9 cellular contexts compared by ENCODE assay signal in genomic region chr17:50184611-50185398, GRCh38. TPM values are rescaled to one million over a fixed set of nuclear protein-coding genes. Genes with fewer than 3 reads are reported as not detected.
A peak's percentile ranks its signal among the peaks of the same experiment; 100 is the strongest.
DNase-seq lines count a peak whose midpoint lies in the region; ATAC-seq, FAIRE-seq and TF ChIP-seq lines count a peak whose summit lies in the region.
"Had no signal": no experiment of that assay in that cellular context is flagged by ENCODE, and none has a peak within 500 bp of the region (broad histone marks: within the 10 kb centered on the region; RNA-seq: fewer than 3 reads in every experiment).

No MANE protein-coding gene starts in this region.

- H2AFZ ChIP-seq in GM12878 (ENCODE audit: control insufficient read depth, low read depth, low read length): no peak overlapping the region

- POLR2A ChIA-PET in GM12878 (lab: Charles Lee): interaction anchor here (0.6 to 0.7 kb wide), 2 partner anchors 19 to 21 kb away, joined by 4 to 5 read pairs; partner anchors contain the start of gene SGCA

- H3K9ac ChIP-seq in GM12878 (ENCODE audit: control insufficient read depth, insufficient read depth, low read length): no peak overlapping the region
- no peak overlapping the region for H3K9ac ChIP-seq in colonic mucosa (ENCODE audit: low read depth in 2 of 2, low read length in 2 of 2)

- H3K4me2 ChIP-seq in GM12878 (ENCODE audit: control insufficient read depth, insufficient read depth): peak overlapping the region; percentile 41; the same call in 1 of the 2 replicates

- TF ChIP-seq RAD21 in GM12878 (IDR thresholded peaks at IDR 0.05; ENCODE audit: insufficient read depth, low read depth, low read length): no peak

- DNase-seq in HL-60 (ENCODE audit: low read depth in 1 of 2, low spot score in 1 of 2) (peak; percentile 63 to 91), GM12878 (ENCODE audit: low read depth, low spot score) (no peak), lower leg skin (ENCODE audit: low spot score in 2 of 2) (peak; percentile 90 to 96), transverse colon (peak; percentile 36), colonic mucosa (no peak), NCI-H2196 (lab: John Stamatoyannopoulos, UW; ENCODE audit: unreplicated experiment) (no peak), SJCRH30 (no peak)
- DNase-seq: naive thymus-derived CD8-positive, alpha-beta T cell had no signal

- no peak for FAIRE-seq in GM12878 (lab: Jason Lieb, UNC)

- H3K27me3 ChIP-seq in HL-60 (ENCODE audit: insufficient read depth, poor library complexity, severe bottlenecking) (no peaks in the 10 kb centered on the region), GM12878 (replicated peaks in 1 of 2; ENCODE audit: control insufficient read depth in 2 of 2, insufficient read depth in 2 of 2, low read length in 1 of 2) (no peaks in the 10 kb centered on the region), transverse colon (no peaks in the 10 kb centered on the region), colonic mucosa (no peaks in the 10 kb centered on the region), SJCRH30 (no peaks in the 10 kb centered on the region)

- TF ChIP-seq EP300 in GM12878 (IDR thresholded peaks at IDR 0.05; ENCODE audit: borderline replicate concordance in 1 of 2, control insufficient read depth in 1 of 2, low read depth in 2 of 2, low read length in 2 of 2) (no peak), transverse colon (IDR thresholded peaks at IDR 0.05; ENCODE audit: low read depth) (no peak)

- no peaks in the 10 kb centered on the region for H4K20me1 ChIP-seq in GM12878 (ENCODE audit: control insufficient read depth, insufficient read depth)

- intact Hi-C loops in GM12878 (cut with micrococcal nuclease; ENCODE audit: unreplicated experiment): no loop called here
- intact Hi-C loops in lower leg skin (cut with DNase I; ENCODE audit: low total_unique reads): no loop called here
- intact Hi-C loops in transverse colon (cut with DNase I; ENCODE audit: low total_unique reads): no loop called here
- intact Hi-C loops in colonic mucosa (cut with DNase I): no loop called here

- no peak for TF ChIP-seq POLR2A in GM12878 (IDR thresholded peaks at IDR 0.05; ENCODE audit: low read depth, low read length)
- TF ChIP-seq POLR2A in lower leg skin (IDR thresholded peaks at IDR 0.05): no peak
- TF ChIP-seq POLR2A in transverse colon (IDR thresholded peaks at IDR 0.05): no peak

- H3K27ac ChIP-seq in HL-60 (replicated peaks) (peak overlapping the region; percentile 94), GM12878 (ENCODE audit: control insufficient read depth, insufficient read depth) (no peak overlapping the region), transverse colon (peak overlapping the region; percentile 55 to 83 (median 66)), colonic mucosa (no peak overlapping the region), SJCRH30 (no peak overlapping the region)
- H3K27ac ChIP-seq: SK-N-MC had no signal

- H3K79me2 ChIP-seq in GM12878 (ENCODE audit: control insufficient read depth, insufficient read depth, low read length): no peaks in the 10 kb centered on the region

- ATAC-seq in GM12878: peak; percentile 36

- H3K9me3 ChIP-seq in GM12878 (replicated peaks; ENCODE audit: control insufficient read depth, insufficient read depth, low read length) (no peaks in the 10 kb centered on the region), transverse colon (no peaks in the 10 kb centered on the region), colonic mucosa (no peaks in the 10 kb centered on the region), SJCRH30 (replicated peaks) (no peaks in the 10 kb centered on the region)

- H3K4me1 ChIP-seq in GM12878 (ENCODE audit: control insufficient read depth, insufficient read depth, low read length) (peaks cover 23% of the 10 kb centered on the region), transverse colon (peaks cover 0 to 20% (median 6%) of the 10 kb centered on the region in 4 donors), colonic mucosa (no peaks in the 10 kb centered on the region), SJCRH30 (peaks cover 14% of the 10 kb centered on the region)

- 59% methylated on average over 15 of the region's 19 CpGs for WGBS in GM12878 (ENCODE audit: insufficient coverage, insufficient replicate concordance, low lambda C conversion rate, missing lambda C conversion rate)
- 27 to 34% methylated on average over 19 of the region's 19 CpGs for WGBS in lower leg skin, 2 donors
- 66 to 74% methylated on average over 5 to 18 of the region's 19 CpGs for WGBS in transverse colon (ENCODE audit: low coverage in 1 of 2), 2 donors

- RAD21 ChIA-PET in GM12878 (lab: Charles Lee; ENCODE audit: unreplicated experiment): interaction anchor here (2.2 kb wide), 1 partner anchor 15 kb away, joined by 7 read pairs; no protein-coding TSS in a partner anchor

- BruUV-seq in GM12878 (replicated peaks; lab: Mats Ljungman, UMichigan): no TSS peak

- H3K36me3 ChIP-seq in GM12878 (ENCODE audit: control insufficient read depth in 2 of 2, insufficient read depth in 2 of 2, low read length in 1 of 2): peaks cover 0 to 6% of the 10 kb centered on the region in 2 experiments; a peak in 2 of 4 replicates
- H3K36me3 ChIP-seq in transverse colon: peaks cover 0 to 2% (median 0%) of the 10 kb centered on the region in 4 donors
- H3K36me3 ChIP-seq in colonic mucosa: no peaks in the 10 kb centered on the region
- H3K36me3 ChIP-seq in SJCRH30: no peaks in the 10 kb centered on the region

- CTCF ChIA-PET in GM12878 (lab: Yijun Ruan, JAX): interaction anchor here (0.6 to 3.5 kb wide), 3 partner anchors 15 to 105 kb away, joined by 3 to 26 read pairs (median 4); no protein-coding TSS in a partner anchor

- H3K4me3 ChIP-seq in HL-60 (replicated peaks; ENCODE audit: insufficient read depth, low read length) (no peak overlapping the region), GM12878 (no peak overlapping the region), lower leg skin (ENCODE audit: low read depth, poor library complexity, severe bottlenecking) (no peak overlapping the region), transverse colon (no peak overlapping the region), colonic mucosa (no peak overlapping the region), SJCRH30 (no peak overlapping the region)
- H3K4me3 ChIP-seq: SK-N-MC had no signal

- SMC1A ChIA-PET in GM12878 (lab: Charles Lee; ENCODE audit: uncharacterized antibody, unreplicated experiment): no interaction called here

- no peak for TF ChIP-seq CTCF in HL-60 (IDR thresholded peaks at IDR 0.05; ENCODE audit: insufficient read depth, low read length)
- no peak for TF ChIP-seq CTCF in GM12878 (IDR thresholded peaks at IDR 0.05 in 2 of 3, conservative IDR thresholded peaks at IDR 0.05 in 1 of 3; ENCODE audit: control insufficient read depth in 2 of 3, extremely low read depth in 1 of 3, insufficient read depth in 1 of 3, low read depth in 3 of 3, low read length in 3 of 3)
- no peak for TF ChIP-seq CTCF in lower leg skin (IDR thresholded peaks at IDR 0.05)
- TF ChIP-seq CTCF in transverse colon (IDR thresholded peaks at IDR 0.05): no peak
- no peak for TF ChIP-seq CTCF in colonic mucosa (IDR thresholded peaks at IDR 0.05)

- in situ Hi-C loops in GM12878 (cut with MboI): no loop called here
- in situ Hi-C loops in transverse colon (cut with MboI; ENCODE audit: low pct_ligation_motif_present in 1 of 4, low pct_unique_long_range_greater_than_20kb in 1 of 4, low sequenced_read_pairs in 3 of 4): no loop called here

RNA-seq across cellular contexts. Expression of gene COL1A1, which starts 16.6 kb away (rescaled TPM):
- 43.7 and 49.7 TPM in 2 replicates for total RNA-seq in GM12878 (2013; cell fraction: nucleolus; rRNA removed)
- total RNA-seq in GM12878 (2014; rRNA removed) (0.79 and 1.1 TPM in 2 replicates), GM12878 (2014; rRNA removed; fragmentation: Illumina TruSeq; extraction: Trizol) (0.55 and 1.2 TPM in 2 replicates), GM12878 (2021) (6.1 and 7.7 TPM in 2 replicates), lower leg skin (10 to 100 TPM; 15.0 to 90.5 (median 25.8) TPM), transverse colon (100 to 1,000 TPM in 2 of 4 donors, 10 to 100 TPM in 2; 13.0 to 210 (median 79.8) TPM), colonic mucosa (100 to 1,000 TPM in 1 of 2 donors, 10 to 100 TPM in 1; 74.7 to 127 TPM)
- polyA plus RNA-seq in GM12878 (2011; ENCODE audit: low read depth): 1.5 TPM
- polyA plus RNA-seq in GM12878 (2011; rRNA removed) (1.9 and 2.9 TPM in 2 replicates), GM12878 (2014; fragmentation: Illumina TruSeq; extraction: Trizol) (0.54 and 1.9 TPM in 2 replicates), GM12878 (2014; fragmentation: Nextera tagmentation; extraction: Ambion mirVana) (under 1 TPM; 0.18 to 0.32 TPM), GM12878 (2014; rRNA removed) (3.5 and 3.9 TPM in 2 replicates), GM12878 (2016; fragmentation: Nextera tagmentation; extraction: Ambion mirVana) (1 to 10 TPM; 2.7 to 4.3 TPM)
- 2.8 TPM in 2 replicates for polyA plus RNA-seq in GM12878 (2011; cell fraction: cytosol; rRNA removed)
- 67.6 and 84.9 TPM in 2 replicates for polyA plus RNA-seq in GM12878 (2011; cell fraction: nucleus; rRNA removed)
- 2.7 and 4.3 TPM in 2 replicates for polyA plus RNA-seq in GM12878 (2012)
- 4.6 and 8.9 TPM in 2 replicates for polyA minus RNA-seq in GM12878 (2011; rRNA and poly(A)+ RNA removed)
- polyA minus RNA-seq in GM12878 (2011; cell fraction: cytosol; rRNA and poly(A)+ RNA removed): 2.3 and 2.5 TPM in 2 replicates
- 24.8 and 32.3 TPM in 2 replicates for polyA minus RNA-seq in GM12878 (2011; cell fraction: nucleus; rRNA and poly(A)+ RNA removed)
- 4.2 and 4.4 TPM in 2 replicates for total RNA-seq in SJCRH30 (2014; rRNA removed; shearing (Covaris generic))
- polyA plus RNA-seq: naive thymus-derived CD8-positive, alpha-beta T cell had no signal

RNA-seq across cellular contexts. Expression of gene SGCA, which starts 19.0 kb away (rescaled TPM):
- 1.9 and 2.9 TPM in 2 replicates for total RNA-seq in GM12878 (2013; cell fraction: nucleolus; rRNA removed)
- total RNA-seq in GM12878 (2014; rRNA removed) (0.11 and 0.68 TPM in 2 replicates), GM12878 (2014; rRNA removed; fragmentation: Illumina TruSeq; extraction: Trizol) (0.27 TPM in 1 of 2 replicates, not detected in the other), GM12878 (2021) (0.51 and 0.56 TPM in 2 replicates), lower leg skin (1 to 10 TPM; 1.0 to 9.9 (median 5.6) TPM), transverse colon (10 to 100 TPM in 1 of 4 donors, 1 to 10 TPM in 3; 3.7 to 65.3 (median 7.6) TPM), colonic mucosa (1 to 10 TPM in 1 of 2 donors, under 1 TPM in 1; 0.89 to 5.5 TPM)
- 0.52 TPM for polyA plus RNA-seq in GM12878 (2011; ENCODE audit: low read depth)
- polyA plus RNA-seq in GM12878 (2011; rRNA removed) (0.24 and 0.81 TPM in 2 replicates), GM12878 (2014; fragmentation: Illumina TruSeq; extraction: Trizol) (0.24 TPM in 1 of 2 replicates, not detected in the other), GM12878 (2014; fragmentation: Nextera tagmentation; extraction: Ambion mirVana) (under 1 TPM in 1 of 2 experiments, not detected in 1; 0.13 TPM), GM12878 (2014; rRNA removed) (0.25 and 2.2 TPM in 2 replicates), GM12878 (2016; fragmentation: Nextera tagmentation; extraction: Ambion mirVana) (under 1 TPM in 1 of 2 experiments, not detected in 1; 0.50 TPM)
- polyA plus RNA-seq in GM12878 (2011; cell fraction: cytosol; rRNA removed): 0.54 and 1.2 TPM in 2 replicates
- 3.6 and 4.5 TPM in 2 replicates for polyA plus RNA-seq in GM12878 (2011; cell fraction: nucleus; rRNA removed)
- polyA plus RNA-seq in GM12878 (2012): 1.2 and 1.9 TPM in 2 replicates
- polyA minus RNA-seq in GM12878 (2011; rRNA and poly(A)+ RNA removed): 0.29 and 1.1 TPM in 2 replicates
- polyA minus RNA-seq in GM12878 (2011; cell fraction: cytosol; rRNA and poly(A)+ RNA removed): not detected in 2 replicates
- polyA minus RNA-seq in GM12878 (2011; cell fraction: nucleus; rRNA and poly(A)+ RNA removed): 0.36 TPM in 1 of 2 replicates, not detected in the other
- total RNA-seq in SJCRH30 (2014; rRNA removed; shearing (Covaris generic)): 43.2 and 43.4 TPM in 2 replicates
- total RNA-seq: naive thymus-derived CD8-positive, alpha-beta T cell had no signal

RNA-seq across cellular contexts. Expression of gene PPP1R9B, which starts 34.3 kb away (rescaled TPM):
- 55.7 and 68.4 TPM in 2 replicates for total RNA-seq in GM12878 (2013; cell fraction: nucleolus; rRNA removed)
- 59.9 and 62.9 TPM in 2 replicates for total RNA-seq in GM12878 (2014; rRNA removed)
- 35.9 and 39.6 TPM in 2 replicates for total RNA-seq in GM12878 (2014; rRNA removed; fragmentation: Illumina TruSeq; extraction: Trizol)
- total RNA-seq in GM12878 (2021): 103 and 107 TPM in 2 replicates
- polyA plus RNA-seq in GM12878 (2011; ENCODE audit: low read depth): 21.7 TPM
- polyA plus RNA-seq in GM12878 (2011; rRNA removed): 30.2 and 44.4 TPM in 2 replicates
- 39.3 and 43.6 TPM in 2 replicates for polyA plus RNA-seq in GM12878 (2011; cell fraction: cytosol; rRNA removed)
- polyA plus RNA-seq in GM12878 (2011; cell fraction: nucleus; rRNA removed): 75.0 and 144 TPM in 2 replicates
- polyA plus RNA-seq in GM12878 (2012): 54.8 and 64.1 TPM in 2 replicates
- 17.9 and 35.4 TPM in 2 replicates for polyA plus RNA-seq in GM12878 (2014; fragmentation: Illumina TruSeq; extraction: Trizol)
- polyA plus RNA-seq in GM12878 (2014; fragmentation: Nextera tagmentation; extraction: Ambion mirVana): under 1 TPM; 0.20 to 0.45 TPM
- 52.0 and 58.7 TPM in 2 replicates for polyA plus RNA-seq in GM12878 (2014; rRNA removed)
- 1 to 10 TPM; 1.8 to 2.3 TPM for polyA plus RNA-seq in GM12878 (2016; fragmentation: Nextera tagmentation; extraction: Ambion mirVana)
- 38.4 and 59.7 TPM in 2 replicates for polyA minus RNA-seq in GM12878 (2011; rRNA and poly(A)+ RNA removed)
- polyA minus RNA-seq in GM12878 (2011; cell fraction: cytosol; rRNA and poly(A)+ RNA removed): 36.3 and 36.8 TPM in 2 replicates
- polyA minus RNA-seq in GM12878 (2011; cell fraction: nucleus; rRNA and poly(A)+ RNA removed): 12.3 and 46.2 TPM in 2 replicates
- 10 to 100 TPM; 20.7 to 31.9 (median 29.5) TPM for total RNA-seq in lower leg skin
- total RNA-seq in transverse colon: 10 to 100 TPM; 19.0 to 29.9 (median 27.7) TPM
- total RNA-seq in colonic mucosa: 10 to 100 TPM; 36.6 to 43.2 TPM
- total RNA-seq in SJCRH30 (2014; rRNA removed; shearing (Covaris generic)): 32.1 TPM in 2 replicates

RNA-seq across cellular contexts. Expression of gene SAMD14, which starts 54.8 kb away (rescaled TPM):
- 2.6 and 4.3 TPM in 2 replicates for total RNA-seq in GM12878 (2013; cell fraction: nucleolus; rRNA removed)
- 0.17 and 0.22 TPM in 2 replicates for total RNA-seq in GM12878 (2014; rRNA removed)
- total RNA-seq in GM12878 (2014; rRNA removed; fragmentation: Illumina TruSeq; extraction: Trizol): 0.22 and 0.74 TPM in 2 replicates
- 1.3 and 1.7 TPM in 2 replicates for total RNA-seq in GM12878 (2021)
- polyA plus RNA-seq in GM12878 (2011; ENCODE audit: low read depth): 0.58 TPM
- 0.32 and 1.3 TPM in 2 replicates for polyA plus RNA-seq in GM12878 (2011; rRNA removed)
- 0.51 and 1.2 TPM in 2 replicates for polyA plus RNA-seq in GM12878 (2011; cell fraction: cytosol; rRNA removed)
- 8.0 and 8.3 TPM in 2 replicates for polyA plus RNA-seq in GM12878 (2011; cell fraction: nucleus; rRNA removed)
- 0.45 and 0.66 TPM in 2 replicates for polyA plus RNA-seq in GM12878 (2012)
- 0.19 and 0.25 TPM in 2 replicates for polyA plus RNA-seq in GM12878 (2014; fragmentation: Illumina TruSeq; extraction: Trizol)
- polyA plus RNA-seq in GM12878 (2014; fragmentation: Nextera tagmentation; extraction: Ambion mirVana): not detected
- 0.51 and 1.4 TPM in 2 replicates for polyA plus RNA-seq in GM12878 (2014; rRNA removed)
- under 1 TPM in 1 of 2 experiments, not detected in 1; 0.06 TPM for polyA plus RNA-seq in GM12878 (2016; fragmentation: Nextera tagmentation; extraction: Ambion mirVana)
- polyA minus RNA-seq in GM12878 (2011; rRNA and poly(A)+ RNA removed): 0.59 and 2.0 TPM in 2 replicates
- polyA minus RNA-seq in GM12878 (2011; cell fraction: cytosol; rRNA and poly(A)+ RNA removed): 0.73 TPM in 1 of 2 replicates, not detected in the other
- polyA minus RNA-seq in GM12878 (2011; cell fraction: nucleus; rRNA and poly(A)+ RNA removed): 1.1 and 1.8 TPM in 2 replicates
- total RNA-seq in lower leg skin: under 1 TPM in 1 of 4 donors, not detected in 3; 0.39 TPM
- 1 to 10 TPM in 1 of 4 donors, under 1 TPM in 2, not detected in 1; 0.14 to 1.8 (median 0.32) TPM for total RNA-seq in transverse colon
- total RNA-seq in colonic mucosa: 1 to 10 TPM in 1 of 2 donors, under 1 TPM in 1; 0.77 to 2.3 TPM
- 2.4 and 3.1 TPM in 2 replicates for total RNA-seq in SJCRH30 (2014; rRNA removed; shearing (Covaris generic))
- polyA plus RNA-seq: naive thymus-derived CD8-positive, alpha-beta T cell had no signal

Comparison
In these comparisons a context has a peak if more than half of its experiments do, and no peak if none do; other contexts are left out.
1. DNase-seq: peak in HL-60 (2 of 2), lower leg skin (2 of 2) and transverse colon (single experiment); none in GM12878 (single experiment), colonic mucosa (single experiment), NCI-H2196 (single experiment) and SJCRH30 (0 of 2).
2. H3K27ac ChIP-seq: peak in HL-60 (single experiment) and transverse colon (4 of 4); none in GM12878 (single experiment), colonic mucosa (single experiment) and SJCRH30 (single experiment).